ENCODE assay signal across 16 cellular contexts in the genomic region with DNA sequence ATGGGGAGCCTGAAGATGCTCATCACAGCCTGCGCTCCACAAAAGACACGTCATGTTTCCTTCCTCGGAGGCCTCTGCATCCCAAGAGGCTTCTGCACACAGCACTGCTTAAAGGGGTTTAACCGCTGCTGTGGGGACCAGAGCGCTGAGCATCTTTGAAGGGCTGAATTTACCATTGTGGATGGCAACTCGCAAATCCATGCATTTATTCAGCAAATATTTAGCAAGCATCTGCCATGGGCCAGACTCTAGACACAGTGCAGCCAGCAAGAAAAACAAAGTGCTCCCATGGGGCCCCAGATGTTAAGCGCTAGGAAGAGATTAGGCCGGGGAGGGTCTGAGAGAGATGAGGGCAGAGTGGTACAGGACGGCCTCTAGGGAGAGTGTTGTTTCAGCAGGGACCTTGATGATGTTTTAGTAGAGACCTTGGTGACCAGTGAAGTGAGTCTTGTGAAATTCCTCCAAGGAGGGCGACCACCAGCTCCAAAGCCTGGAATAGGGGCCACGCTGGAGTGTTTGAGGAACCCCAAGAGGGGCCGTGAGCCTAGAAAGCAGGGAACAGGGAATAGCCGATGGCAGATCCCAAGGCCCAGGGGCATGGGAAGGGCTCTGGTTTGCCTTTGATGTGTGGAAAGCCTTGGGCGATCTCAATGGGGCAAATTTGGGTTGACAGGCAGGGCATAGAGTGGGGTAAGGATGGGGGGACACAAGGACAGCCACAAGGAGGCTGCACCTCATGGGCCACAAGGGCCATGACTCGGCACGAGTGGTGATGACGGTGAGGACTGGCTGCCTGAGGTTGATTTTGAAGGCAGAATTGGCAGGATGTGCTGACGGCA. TPM values are rescaled to one million over a fixed set of nuclear protein-coding genes. Genes with fewer than 3 reads are reported as not detected.
DNase-seq lines count a peak whose midpoint lies in the region; ATAC-seq and TF ChIP-seq lines count a peak whose summit lies in the region.
"Had no signal": no experiment of that assay in that cellular context is flagged by ENCODE, and none has a peak within 500 bp of the region (broad histone marks: within the 10 kb centered on the region; RNA-seq: fewer than 3 reads in every experiment).

No MANE protein-coding gene starts in this region.

- peak overlapping the region; percentile 83 for H3K27ac Mint-ChIP-seq in activated T-cell treated with anti-CD3 and anti-CD28 coated beads, Interleukin-2, amount 50 U/mL, for 72 hours
- peak overlapping the region; percentile 81 for H3K27ac Mint-ChIP-seq in T-helper 17 cell
- H3K27ac Mint-ChIP-seq: IgD-negative memory B cell had no signal

- H3K9ac ChIP-seq in neuronal stem cell (ENCODE audit: low read depth, low read length, poor library complexity) = no peak overlapping the region

- H3K4me3 Mint-ChIP-seq in activated T-cell treated with anti-CD3 and anti-CD28 coated beads, Interleukin-2, amount 50 U/mL, for 72 hours = peak overlapping the region; percentile 33 to 34
- peak overlapping the region; percentile 57 for H3K4me3 Mint-ChIP-seq in T-helper 17 cell

- no peaks in the 10 kb centered on the region for H3K27me3 Mint-ChIP-seq in activated T-cell treated with anti-CD3 and anti-CD28 coated beads, Interleukin-2, amount 50 U/mL, for 72 hours (ENCODE audit: low read depth)
- no peaks in the 10 kb centered on the region for H3K27me3 Mint-ChIP-seq in T-helper 17 cell

- peak overlapping the region; percentile 25 for H3K18ac ChIP-seq in neuronal stem cell (ENCODE audit: low read length)

- peak overlapping the region; percentile 31 for H3K23ac ChIP-seq in neuronal stem cell (ENCODE audit: low read depth, low read length, poor library complexity)

- H2AK5ac ChIP-seq in neuronal stem cell (ENCODE audit: low read depth, low read length) = no peak overlapping the region

- no peak overlapping the region for H2BK12ac ChIP-seq in neuronal stem cell (ENCODE audit: low read length)

- TF ChIP-seq CTCF in coronary artery (IDR thresholded peaks at IDR 0.05) = no peak

- no peak overlapping the region for H3K4me2 ChIP-seq in neuronal stem cell (ENCODE audit: insufficient read depth, low read length, poor library complexity, severe bottlenecking)
- H3K4me2 ChIP-seq: smooth muscle cell had no signal

- WGBS in neuronal stem cell (ENCODE audit: extremely low coverage in 2 of 2, insufficient read length in 2 of 2, insufficient replicate concordance in 1 of 2), 2 donors = no CpG with 5 or more reads among the region's 18 CpGs

- no peak overlapping the region for H2AFZ ChIP-seq in neuronal stem cell (ENCODE audit: low read length)

- no peak overlapping the region for H3K14ac ChIP-seq in neuronal stem cell (ENCODE audit: low read length)

- H3K36me3 ChIP-seq in neuronal stem cell (replicated peaks in 1 of 2; ENCODE audit: control insufficient read depth in 2 of 2, insufficient read depth in 2 of 2, low read length in 2 of 2) = no peaks in the 10 kb centered on the region
- H3K36me3 ChIP-seq: left ventricle myocardium inferior had no signal

- peaks cover 0 to 7% of the 10 kb centered on the region in 2 donors for H3K9me3 Mint-ChIP-seq in activated T-cell treated with anti-CD3 and anti-CD28 coated beads, Interleukin-2, amount 50 U/mL, for 72 hours

- peaks cover 7 to 16% of the 10 kb centered on the region in 2 donors for H3K36me3 Mint-ChIP-seq in activated T-cell treated with anti-CD3 and anti-CD28 coated beads, Interleukin-2, amount 50 U/mL, for 72 hours (ENCODE audit: insufficient read depth in 2 of 2)
- H3K36me3 Mint-ChIP-seq in T-helper 17 cell (ENCODE audit: low read depth) = no peaks in the 10 kb centered on the region

- H3K4ac ChIP-seq in neuronal stem cell (ENCODE audit: low read length) = no peak overlapping the region

- H3K27ac ChIP-seq in neuronal stem cell (replicated peaks; ENCODE audit: low read length) (no peak overlapping the region), coronary artery (no peak overlapping the region)
- H3K27ac ChIP-seq: left ventricle myocardium inferior had no signal

- no peaks in the 10 kb centered on the region for H3K79me1 ChIP-seq in neuronal stem cell (ENCODE audit: low read depth, low read length)

- H2BK15ac ChIP-seq in neuronal stem cell (ENCODE audit: low read length) = no peak overlapping the region

- no peaks in the 10 kb centered on the region for H3K9me3 ChIP-seq in T-helper 17 cell (ENCODE audit: control insufficient read depth, low read length, poor library complexity, severe bottlenecking)
- H3K9me3 ChIP-seq in neuronal stem cell (replicated peaks in 1 of 2; ENCODE audit: control insufficient read depth in 2 of 2, insufficient read depth in 1 of 2, low read depth in 1 of 2, low read length in 2 of 2) = peaks cover 0 to 2% of the 10 kb centered on the region in 2 donors

- peak in 1 of 2 donors; percentile 37 for DNase-seq in activated T-cell treated with anti-CD3 and anti-CD28 coated beads, Interleukin-2, amount 50 U/mL, for 72 hours
- DNase-seq in activated T-cell treated with anti-CD3 and anti-CD28 coated beads, Interleukin-2, amount 50 U/mL, for 48 hours = no peak
- DNase-seq in DMS 273 treated with DMSO at 0.1 percent for 48 hours (lab: John Stamatoyannopoulos, UW) (peak; percentile 64), T-helper 17 cell (no peak), neuronal stem cell (ENCODE audit: low spot score) (no peak), coronary artery (ENCODE audit: low spot score) (no peak), NCI-H1092 treated with DMSO at 0.1 percent for 48 hours (lab: John Stamatoyannopoulos, UW) (no peak)
- DNase-seq: amniotic stem cell, foreskin fibroblast, left ventricle myocardium inferior, NCI-H1105 treated with DMSO at 0.1 percent for 48 hours, SW 1271 had no signal

- H2BK120ac ChIP-seq in neuronal stem cell (ENCODE audit: low read depth, low read length) = no peak overlapping the region

- peak; percentile 18 to 30 for ATAC-seq in activated T-cell treated with anti-CD3 and anti-CD28 coated beads, Interleukin-2, amount 50 U/mL, for 72 hours (replicated peaks in 1 of 2)
- ATAC-seq in T-helper 17 cell (no peak), HG02623 (IDR thresholded peaks at IDR 0.05; ENCODE audit: unreplicated experiment) (no peak)

- no peak overlapping the region for H4K91ac ChIP-seq in neuronal stem cell (ENCODE audit: low read depth, low read length, poor library complexity)

- no peak overlapping the region for H4K8ac ChIP-seq in neuronal stem cell (ENCODE audit: low read depth, low read length)

- no peaks in the 10 kb centered on the region for H3K4me1 ChIP-seq in neuronal stem cell (ENCODE audit: control insufficient read depth in 2 of 2, insufficient read depth in 1 of 2, low read depth in 1 of 2, low read length in 2 of 2)

- no peak overlapping the region for H2BK5ac ChIP-seq in neuronal stem cell (ENCODE audit: low read length)

- peaks cover 0 to 2% (median 0%) of the 10 kb centered on the region in 3 experiments for H3K27me3 ChIP-seq in neuronal stem cell (ENCODE audit: control insufficient read depth in 3 of 3, insufficient read depth in 3 of 3, low read depth in 1 of 3, low read length in 3 of 3)

- H3K4me3 ChIP-seq in neuronal stem cell (ENCODE audit: low read length in 2 of 2) (no peak overlapping the region), coronary artery (no peak overlapping the region)
- H3K4me3 ChIP-seq: left ventricle myocardium inferior, smooth muscle cell had no signal

- H3K4me1 Mint-ChIP-seq in activated T-cell treated with anti-CD3 and anti-CD28 coated beads, Interleukin-2, amount 50 U/mL, for 72 hours (ENCODE audit: low read depth) = peaks cover 94% of the 10 kb centered on the region
- peaks cover 37% of the 10 kb centered on the region for H3K4me1 Mint-ChIP-seq in T-helper 17 cell

RNA-seq across cellular contexts. Expression of a gene that starts 1.7 kb away (rescaled TPM):
- total RNA-seq in activated T-cell treated with anti-CD3 and anti-CD28 coated beads, Interleukin-2, amount 50 U/mL, for 72 hours = 10 to 100 TPM; 57.1 to 91.9 TPM
- 1 to 10 TPM; 2.8 to 4.5 TPM for total RNA-seq in T-helper 17 cell
- not detected for polyA plus RNA-seq in neuronal stem cell (2013, experiment 1 of 2)
- not detected for polyA plus RNA-seq in neuronal stem cell (2013, experiment 2 of 2)
- total RNA-seq: left ventricle myocardium inferior, smooth muscle cell had no signal
- polyA plus RNA-seq: IgD-negative memory B cell, smooth muscle cell had no signal

RNA-seq across cellular contexts. Expression of a gene that starts 6.2 kb away (rescaled TPM):
- 10 to 100 TPM; 54.5 to 57.4 TPM for total RNA-seq in activated T-cell treated with anti-CD3 and anti-CD28 coated beads, Interleukin-2, amount 50 U/mL, for 72 hours
- total RNA-seq in T-helper 17 cell = 10 to 100 TPM; 49.5 to 50.3 TPM
- polyA plus RNA-seq in neuronal stem cell (2013, experiment 1 of 2) = not detected
- not detected for polyA plus RNA-seq in neuronal stem cell (2013, experiment 2 of 2)
- total RNA-seq: cerebellum, left ventricle myocardium inferior, smooth muscle cell had no signal
- polyA plus RNA-seq: smooth muscle cell had no signal

RNA-seq across cellular contexts. Expression of a gene that starts 31.2 kb away (rescaled TPM):
- total RNA-seq in activated T-cell treated with anti-CD3 and anti-CD28 coated beads, Interleukin-2, amount 50 U/mL, for 72 hours = 1 to 10 TPM in 1 of 2 donors, under 1 TPM in 1; 0.97 to 1.7 TPM
- total RNA-seq in T-helper 17 cell = not detected
- polyA plus RNA-seq in neuronal stem cell (2013, experiment 1 of 2) = not detected
- not detected for polyA plus RNA-seq in neuronal stem cell (2013, experiment 2 of 2)
- total RNA-seq: cerebellum, left ventricle myocardium inferior had no signal
- polyA plus RNA-seq: IgD-negative memory B cell had no signal

RNA-seq across cellular contexts. Expression of a gene that starts 46.7 kb away (rescaled TPM):
- total RNA-seq in activated T-cell treated with anti-CD3 and anti-CD28 coated beads, Interleukin-2, amount 50 U/mL, for 72 hours = not detected
- total RNA-seq in T-helper 17 cell = not detected
- not detected for polyA plus RNA-seq in neuronal stem cell (2013, experiment 1 of 2)
- polyA plus RNA-seq in neuronal stem cell (2013, experiment 2 of 2) = not detected
- total RNA-seq: cerebellum, left ventricle myocardium inferior, smooth muscle cell had no signal
- polyA plus RNA-seq: IgD-negative memory B cell, smooth muscle cell had no signal

Comparison
In these comparisons a context has a peak if more than half of its experiments do, and no peak if none do; other contexts are left out.
1. ATAC-seq: peak in activated T-cell treated with anti-CD3 and anti-CD28 coated beads, Interleukin-2, amount 50 U/mL, for 72 hours (2 of 2); none in T-helper 17 cell (single experiment) and HG02623 (single experiment).
2. RNA of a gene that starts 1.7 kb away (total RNA-seq): 57.1 to 91.9 TPM in activated T-cell treated with anti-CD3 and anti-CD28 coated beads, Interleukin-2, amount 50 U/mL, for 72 hours; 2.8 to 4.5 TPM in T-helper 17 cell; every median in the first group is over 10 times any median in the second.